Comparison of ENCODE assay signal across 20 cellular contexts in the genomic region with DNA sequence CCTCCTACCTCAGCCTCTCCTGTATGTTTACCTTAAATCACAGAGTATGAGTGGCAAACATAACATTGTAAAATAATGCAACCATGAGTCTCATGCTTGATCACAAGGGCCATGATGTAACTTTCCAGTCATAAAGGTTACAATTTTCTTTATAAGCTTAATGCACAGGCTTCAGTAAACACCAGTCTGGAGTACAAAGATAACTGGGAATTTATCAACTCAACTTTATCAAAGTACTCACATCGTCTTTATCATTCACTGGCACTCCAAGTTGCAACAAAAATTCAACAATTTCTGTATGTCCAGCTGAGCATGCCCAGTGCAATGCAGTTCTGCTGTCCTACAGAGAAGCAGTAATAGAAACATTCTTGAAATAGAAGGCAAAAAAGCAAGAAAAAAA. TPM values are rescaled to one million over a fixed set of nuclear protein-coding genes. Genes with fewer than 3 reads are reported as not detected.
DNase-seq lines count a peak whose midpoint lies in the region; ATAC-seq, FAIRE-seq and TF ChIP-seq lines count a peak whose summit lies in the region.
"Had no signal": no experiment of that assay in that cellular context is flagged by ENCODE, and none has a peak within 500 bp of the region (broad histone marks: within the 10 kb centered on the region; RNA-seq: fewer than 3 reads in every experiment).

No MANE protein-coding gene starts in this region.

- peak overlapping the region in 2 of 8 donors; percentile 52 to 54 for H3K27ac Mint-ChIP-seq in CD8-positive, alpha-beta memory T cell
- no peak overlapping the region for H3K27ac Mint-ChIP-seq in nephron progenitor cell

- no peak overlapping the region for H3K4me3 ChIP-seq in CD8-positive, alpha-beta memory T cell (ENCODE audit: low read length)
- no peak overlapping the region for H3K4me3 ChIP-seq in colonic mucosa
- H3K4me3 ChIP-seq: MG63 had no signal

- H3K9ac ChIP-seq in colonic mucosa (ENCODE audit: low read depth in 2 of 2, low read length in 2 of 2), result no peak overlapping the region
- H3K9ac ChIP-seq: KMS-11 had no signal

- peaks cover 11 to 18% (median 13%) of the 10 kb centered on the region in 3 donors for H3K4me1 Mint-ChIP-seq in CD8-positive, alpha-beta memory T cell
- peaks cover 17% of the 10 kb centered on the region for H3K4me1 Mint-ChIP-seq in nephron progenitor cell

- no peaks in the 10 kb centered on the region for H3K27me3 ChIP-seq in CD8-positive, alpha-beta memory T cell (ENCODE audit: insufficient read depth, low read length, poor library complexity, severe bottlenecking)
- H3K27me3 ChIP-seq in colonic mucosa, result no peaks in the 10 kb centered on the region
- H3K27me3 ChIP-seq: MG63 had no signal

- POLR2A ChIA-PET in CD8-positive, alpha-beta memory T cell (lab: Charles Lee), result no interaction called here

- peak; percentile 5 for FAIRE-seq in colon (lab: Jason Lieb, UNC)
- FAIRE-seq: G401.6, H1 had no signal

- peak overlapping the region; percentile 10 for H3K27ac ChIP-seq in CD8-positive, alpha-beta memory T cell (ENCODE audit: low read depth, low read length)
- H3K27ac ChIP-seq in colonic mucosa, result no peak overlapping the region
- H3K27ac ChIP-seq: KMS-11 had no signal

- CTCF ChIA-PET in CD8-positive, alpha-beta memory T cell (lab: Charles Lee), result no interaction called here

- peak overlapping the region in 1 of 7 donors; percentile 56 for H3K4me3 Mint-ChIP-seq in CD8-positive, alpha-beta memory T cell
- H3K4me3 Mint-ChIP-seq in nephron progenitor cell, result peak overlapping the region; percentile 69
- H3K4me3 Mint-ChIP-seq: CD14-positive monocyte had no signal

- peaks cover 0 to 28% (median 5%) of the 10 kb centered on the region in 3 donors for H3K36me3 Mint-ChIP-seq in CD8-positive, alpha-beta memory T cell
- H3K36me3 Mint-ChIP-seq in nephron progenitor cell (ENCODE audit: low read depth), result peaks cover 37% of the 10 kb centered on the region

- peaks cover 0 to 3% of the 10 kb centered on the region in 2 donors for H3K27me3 Mint-ChIP-seq in CD8-positive, alpha-beta memory T cell
- peaks cover 6% of the 10 kb centered on the region for H3K27me3 Mint-ChIP-seq in nephron progenitor cell (ENCODE audit: low read depth, poor library complexity)

- H3K4me1 ChIP-seq in CD8-positive, alpha-beta memory T cell (ENCODE audit: insufficient read depth, low read length), result peaks cover 4% of the 10 kb centered on the region
- no peaks in the 10 kb centered on the region for H3K4me1 ChIP-seq in colonic mucosa

- H3K9me3 Mint-ChIP-seq in CD8-positive, alpha-beta memory T cell, result no peaks in the 10 kb centered on the region
- no peaks in the 10 kb centered on the region for H3K9me3 Mint-ChIP-seq in nephron progenitor cell
- H3K9me3 Mint-ChIP-seq: CD14-positive monocyte had no signal

- TF ChIP-seq CTCF in nephron progenitor cell (IDR thresholded peaks at IDR 0.05) (no peak), colonic mucosa (IDR thresholded peaks at IDR 0.05) (no peak)

- H3K9me3 ChIP-seq in CD8-positive, alpha-beta memory T cell (ENCODE audit: low read length), result no peaks in the 10 kb centered on the region
- no peaks in the 10 kb centered on the region for H3K9me3 ChIP-seq in colonic mucosa
- H3K9me3 ChIP-seq: MG63 had no signal

- no peak for ATAC-seq in GM21619 (IDR thresholded peaks at IDR 0.05; ENCODE audit: unreplicated experiment)
- no peak for ATAC-seq in GM21717 (IDR thresholded peaks at IDR 0.05; ENCODE audit: unreplicated experiment)

- intact Hi-C loops in colonic mucosa (cut with DNase I), result no loop called here

- H3K36me3 ChIP-seq in CD8-positive, alpha-beta memory T cell (ENCODE audit: insufficient read depth, low read length), result peaks cover 13% of the 10 kb centered on the region
- no peaks in the 10 kb centered on the region for H3K36me3 ChIP-seq in colonic mucosa

- no peak for DNase-seq in CD8-positive, alpha-beta memory T cell
- peak; percentile 56 for DNase-seq in OCI-M1 (lab: John Stamatoyannopoulos, UW)
- no peak for DNase-seq in nephron progenitor cell
- no peak for DNase-seq in colonic mucosa
- DNase-seq: Calu3, DMS79, MG63, NCI-H1105, NCI-H1694 treated with DMSO at 0.1 percent for 48 hours, NCI-H446 treated with DMSO at 0.1 percent for 48 hours, NCI-H82, RPMI8226 had no signal

RNA-seq across cellular contexts. Expression of a gene that starts 2.8 kb away (rescaled TPM):
- 10 to 100 TPM; 40.4 to 43.0 TPM for total RNA-seq in CD8-positive, alpha-beta memory T cell
- 55.2 TPM for polyA plus RNA-seq in CD8-positive, alpha-beta memory T cell
- 10 to 100 TPM; 44.2 to 48.6 TPM for total RNA-seq in colonic mucosa

RNA-seq across cellular contexts. Expression of a gene that starts 3.1 kb away (rescaled TPM):
- total RNA-seq in CD8-positive, alpha-beta memory T cell, result 10 to 100 TPM; 10.7 to 10.8 TPM
- 20.4 TPM for polyA plus RNA-seq in CD8-positive, alpha-beta memory T cell
- 10 to 100 TPM; 15.7 to 19.0 TPM for total RNA-seq in colonic mucosa

RNA-seq across cellular contexts. Expression of a gene that starts 43.6 kb away (rescaled TPM):
- total RNA-seq in CD8-positive, alpha-beta memory T cell, result 1 to 10 TPM; 1.9 to 3.1 TPM
- polyA plus RNA-seq in CD8-positive, alpha-beta memory T cell, result 14.9 TPM
- under 1 TPM; 0.16 to 0.62 TPM for total RNA-seq in colonic mucosa
- total RNA-seq: A673 had no signal
- polyA plus RNA-seq: CD14-positive monocyte had no signal
